Comparison of ENCODE assay signal across 1 cellular context in genomic region chr4:113584407-113585150, GRCh38.
TF ChIP-seq lines count a peak whose summit lies in the region.

No MANE protein-coding gene starts in this region.

TF ChIP-seq in HEK293, 187 proteins besides CTCF, POLR2A, EP300 and RAD21 (continued from another document):
- TF ChIP-seq PRDM10 (tag by site-specific recombination; IDR thresholded peaks at IDR 0.05) = peak; percentile 78
- 0 out of 2 replicates have a peak, but pooled peaks have one; percentile 29 for TF ChIP-seq OSR2 (tag by site-specific recombination; IDR thresholded peaks at IDR 0.05)
- no peak; the same call in 1 of the 2 replicates for TF ChIP-seq KLF9 (tag by site-specific recombination; IDR thresholded peaks at IDR 0.05; ENCODE audit: low read depth)
- no peak for TF ChIP-seq ZXDB (tag by site-specific recombination; IDR thresholded peaks at IDR 0.05)
- TF ChIP-seq ZNF366 (tag by site-specific recombination; conservative IDR thresholded peaks at IDR 0.05) = 0 out of 2 replicates have a peak, but pooled peaks have one; percentile 18
- TF ChIP-seq KLF8 (tag by site-specific recombination; IDR thresholded peaks at IDR 0.05) = no peak
- TF ChIP-seq ZNF561 (tag by site-specific recombination; IDR thresholded peaks at IDR 0.05; ENCODE audit: borderline replicate concordance) = peak; percentile 47; the same call in 1 of the 2 replicates
- TF ChIP-seq ZNF362 (tag by site-specific recombination; IDR thresholded peaks at IDR 0.05) = peak; percentile 69; the same call in 1 of the 2 replicates
- 0 out of 2 replicates have a peak, but pooled peaks have one; percentile 27 for TF ChIP-seq ZNF335 (tag by site-specific recombination; conservative IDR thresholded peaks at IDR 0.05)
- peak; percentile 56; the same call in 1 of the 2 replicates for TF ChIP-seq HIC1 (tag by site-specific recombination; IDR thresholded peaks at IDR 0.05)
- no peak for TF ChIP-seq ZNF133 (tag by site-specific recombination; IDR thresholded peaks at IDR 0.05)
- TF ChIP-seq ZNF529 (tag by site-specific recombination; IDR thresholded peaks at IDR 0.05; ENCODE audit: insufficient replicate concordance) = no peak
- TF ChIP-seq ZEB2 (tag by site-specific recombination; IDR thresholded peaks at IDR 0.05) = peak; percentile 56
- no peak for TF ChIP-seq ZNF391 (tag by site-specific recombination; IDR thresholded peaks at IDR 0.05; ENCODE audit: borderline replicate concordance, low read depth)
- no peak for TF ChIP-seq ZNF580 (tag by site-specific recombination; IDR thresholded peaks at IDR 0.05)
- TF ChIP-seq ZNF585B (tag by site-specific recombination; IDR thresholded peaks at IDR 0.05) = no peak
- no peak for TF ChIP-seq ZNF184 (tag by site-specific recombination; IDR thresholded peaks at IDR 0.05)
- no peak for TF ChIP-seq ZNF148 (tag by site-specific recombination; IDR thresholded peaks at IDR 0.05; ENCODE audit: borderline replicate concordance)
- no peak for TF ChIP-seq ZNF610 (tag by site-specific recombination; IDR thresholded peaks at IDR 0.05; ENCODE audit: borderline replicate concordance)
- TF ChIP-seq ZNF513 (tag by site-specific recombination; IDR thresholded peaks at IDR 0.05) = no peak
- TF ChIP-seq ZBTB48 (tag by site-specific recombination; IDR thresholded peaks at IDR 0.05) = peak; percentile 65; the same call in 1 of the 2 replicates
